ENCODE assay signal across 11 cellular contexts in genomic region chr5:115494570-115495289, GRCh38. TPM values are rescaled to one million over a fixed set of nuclear protein-coding genes. Genes with fewer than 3 reads are reported as not detected.
DNase-seq lines count a peak whose midpoint lies in the region; ATAC-seq, FAIRE-seq and TF ChIP-seq lines count a peak whose summit lies in the region.
"Had no signal": no experiment of that assay in that cellular context is flagged by ENCODE, and none has a peak within 500 bp of the region (broad histone marks: within the 10 kb centered on the region; RNA-seq: fewer than 3 reads in every experiment).

No MANE protein-coding gene starts in this region.

- H3K9me3 ChIP-seq in SK-N-SH = no peaks in the 10 kb centered on the region
- no peaks in the 10 kb centered on the region for H3K9me3 ChIP-seq in Peyer's patch
- no peaks in the 10 kb centered on the region for H3K9me3 ChIP-seq in esophagus squamous epithelium

- no peak overlapping the region for H3K4me3 Mint-ChIP-seq in GM23338
- H3K4me3 Mint-ChIP-seq: immature natural killer cell, nephron progenitor cell had no signal

- no peaks in the 10 kb centered on the region for H3F3A ChIP-seq in GM23338 (replicated peaks; ENCODE audit: low read depth)
- H3F3A ChIP-seq in SK-N-SH (replicated peaks; ENCODE audit: insufficient read depth) = no peaks in the 10 kb centered on the region

- no peak for TF ChIP-seq CTCF in GM23338 (conservative IDR thresholded peaks at IDR 0.05; ENCODE audit: low read depth in 2 of 2)
- TF ChIP-seq CTCF in SK-N-SH (IDR thresholded peaks at IDR 0.05) = no peak
- TF ChIP-seq CTCF in Peyer's patch (IDR thresholded peaks at IDR 0.05) = no peak
- no peak for TF ChIP-seq CTCF in esophagus squamous epithelium (IDR thresholded peaks at IDR 0.05)

- H3K4me1 ChIP-seq in GM23338 (ENCODE audit: insufficient read depth) (peaks cover 11% of the 10 kb centered on the region), SK-N-SH (ENCODE audit: control insufficient read depth in 1 of 2, insufficient read depth in 2 of 2, low read depth in 1 of 2, low read length in 1 of 2) (peaks cover 0 to 3% of the 10 kb centered on the region in 2 experiments; a peak in 1 of 4 replicates), Peyer's patch (no peaks in the 10 kb centered on the region), esophagus squamous epithelium (no peaks in the 10 kb centered on the region)

- peaks cover 14% of the 10 kb centered on the region for H3K4me1 Mint-ChIP-seq in GM23338
- H3K4me1 Mint-ChIP-seq: immature natural killer cell had no signal

- H2AFZ ChIP-seq in GM23338 (peak overlapping the region; percentile 94), SK-N-SH (ENCODE audit: low read depth) (0 out of 2 replicates have a peak overlapping the region, but pooled peaks have one; percentile 25)

- peaks cover 2% of the 10 kb centered on the region for H3K27me3 Mint-ChIP-seq in GM23338 (ENCODE audit: insufficient read depth, low read depth, poor library complexity)

- 45% methylated on average over 6 of the region's 6 CpGs for WGBS in SK-N-SH (ENCODE audit: low lambda C conversion rate)
- WGBS in esophagus squamous epithelium, 2 donors = 57 to 60% methylated on average over 6 of the region's 6 CpGs

- FAIRE-seq in GM18507 (lab: Jason Lieb, UNC) = peak; percentile 54

- H3K9me2 ChIP-seq in GM23338 (ENCODE audit: insufficient read depth) = peaks cover 5% of the 10 kb centered on the region; the same call in 1 of the 2 replicates
- no peaks in the 10 kb centered on the region for H3K9me2 ChIP-seq in SK-N-SH

- H3K4me3 ChIP-seq in GM23338 (no peak overlapping the region), SK-N-SH (ENCODE audit: low read depth in 2 of 2, low read length in 1 of 2) (no peak overlapping the region), Peyer's patch (no peak overlapping the region), esophagus squamous epithelium (no peak overlapping the region)

- no peaks in the 10 kb centered on the region for H3K36me3 Mint-ChIP-seq in GM23338 (ENCODE audit: low read depth)
- H3K36me3 Mint-ChIP-seq: immature natural killer cell had no signal

- H3K79me2 ChIP-seq in GM23338 (replicated peaks; ENCODE audit: insufficient read depth) = no peaks in the 10 kb centered on the region
- H3K79me2 ChIP-seq in SK-N-SH (ENCODE audit: insufficient read depth) = no peaks in the 10 kb centered on the region

- POLR2A ChIA-PET in SK-N-SH (lab: Yijun Ruan, JAX) = no interaction called here

- H3K27me3 ChIP-seq in GM23338 (ENCODE audit: insufficient read depth) = no peaks in the 10 kb centered on the region
- H3K27me3 ChIP-seq in SK-N-SH (ENCODE audit: insufficient read depth) = no peaks in the 10 kb centered on the region
- no peaks in the 10 kb centered on the region for H3K27me3 ChIP-seq in Peyer's patch
- H3K27me3 ChIP-seq in esophagus squamous epithelium = no peaks in the 10 kb centered on the region

- no peak overlapping the region for H3K27ac Mint-ChIP-seq in GM23338
- H3K27ac Mint-ChIP-seq: immature natural killer cell, nephron progenitor cell had no signal

- no peak for TF ChIP-seq EP300 in SK-N-SH (IDR thresholded peaks at IDR 0.05; ENCODE audit: borderline replicate concordance in 1 of 2, low read depth in 1 of 2, low read length in 1 of 2)

- ATAC-seq in GM23338 = no peak; the same call in 2 of the 3 replicates

- TF ChIP-seq POLR2A in Peyer's patch (IDR thresholded peaks at IDR 0.05) (no peak), esophagus squamous epithelium (IDR thresholded peaks at IDR 0.05) (no peak)

- H3K4me2 ChIP-seq in GM23338 = no peak overlapping the region
- no peak overlapping the region for H3K4me2 ChIP-seq in SK-N-SH

- DNase-seq in GM18507 (ENCODE audit: extremely low spot score, insufficient read length, low read depth) (no peak), GM23338 (ENCODE audit: low spot score) (no peak), SK-N-SH (no peak), occipital lobe (lab: John Stamatoyannopoulos, UW) (peak; percentile 11), NCI-H82 treated with DMSO at 0.1 percent for 48 hours (lab: John Stamatoyannopoulos, UW; ENCODE audit: unreplicated experiment) (no peak), Peyer's patch (no peak), esophagus squamous epithelium (lab: John Stamatoyannopoulos, UW) (no peak), ureter (ENCODE audit: low spot score) (no peak)
- DNase-seq: erythroblast, immature natural killer cell, nephron progenitor cell had no signal

- H3K36me3 ChIP-seq in GM23338 (ENCODE audit: insufficient read depth) (no peaks in the 10 kb centered on the region), SK-N-SH (replicated peaks in 1 of 2; ENCODE audit: control insufficient read depth in 1 of 2, insufficient read depth in 2 of 2, low read length in 1 of 2) (no peaks in the 10 kb centered on the region), Peyer's patch (no peaks in the 10 kb centered on the region), esophagus squamous epithelium (no peaks in the 10 kb centered on the region)

- H4K20me1 ChIP-seq in GM23338 (replicated peaks; ENCODE audit: insufficient read depth) = no peaks in the 10 kb centered on the region
- no peaks in the 10 kb centered on the region for H4K20me1 ChIP-seq in SK-N-SH (ENCODE audit: insufficient read depth)

- CTCF ChIA-PET in SK-N-SH (lab: Yijun Ruan, JAX) = interaction anchor here (1.0 kb wide), 1 partner anchor 13 kb away, joined by 4 read pairs; no protein-coding TSS in a partner anchor

- TF ChIP-seq RAD21 in SK-N-SH (IDR thresholded peaks at IDR 0.05; ENCODE audit: low read length) = no peak

- H3K27ac ChIP-seq in GM23338 (ENCODE audit: low read depth) (no peak overlapping the region), SK-N-SH (ENCODE audit: low read depth in 2 of 2, low read length in 1 of 2) (no peak overlapping the region), Peyer's patch (no peak overlapping the region), esophagus squamous epithelium (peak overlapping the region in 1 of 4 donors; percentile 51)

- H3K9ac ChIP-seq in SK-N-SH = no peak overlapping the region

- no peaks in the 10 kb centered on the region; the same call in 2 of the 3 replicates for H3K9me3 Mint-ChIP-seq in GM23338
- H3K9me3 Mint-ChIP-seq: immature natural killer cell, nephron progenitor cell had no signal

- intact Hi-C loops in esophagus squamous epithelium (cut with DNase I) = no loop called here

TF ChIP-seq in GM23338, 12 proteins besides CTCF, POLR2A, EP300 and RAD21 (continues in another document):
- no peak for TF ChIP-seq CREB1 (CRISPR knock-in tag; IDR thresholded peaks at IDR 0.05; ENCODE audit: low read depth)
- no peak for TF ChIP-seq ETS1 (IDR thresholded peaks at IDR 0.05)
- no peak for TF ChIP-seq JUNB (IDR thresholded peaks at IDR 0.05; ENCODE audit: unreplicated experiment)
- no peak for TF ChIP-seq POLR2AphosphoS5 (IDR thresholded peaks at IDR 0.05; ENCODE audit: low read depth)
- TF ChIP-seq EZH2 (IDR thresholded peaks at IDR 0.05; ENCODE audit: low read depth, unreplicated experiment) = no peak
- no peak for TF ChIP-seq NANOG (IDR thresholded peaks at IDR 0.05; ENCODE audit: borderline replicate concordance)

TF ChIP-seq in SK-N-SH, 30 proteins besides CTCF, POLR2A, EP300 and RAD21:
- no peak for TF ChIP-seq POLR2AphosphoS5 (IDR thresholded peaks at IDR 0.05; ENCODE audit: low read depth, low read length)
- TF ChIP-seq FOSL2 (IDR thresholded peaks at IDR 0.05; ENCODE audit: borderline replicate concordance, low read depth) = peak; percentile 53; the same call in 1 of the 2 replicates
- 0 out of 2 replicates have a peak, but pooled peaks have one; percentile 17 for TF ChIP-seq NFIC (IDR thresholded peaks at IDR 0.05; ENCODE audit: borderline replicate concordance)
- no peak for TF ChIP-seq TEAD4 (IDR thresholded peaks at IDR 0.05; ENCODE audit: borderline replicate concordance, insufficient read depth)
- TF ChIP-seq PBX3 (IDR thresholded peaks at IDR 0.05) = no peak
- no peak for TF ChIP-seq FOXJ3 (CRISPR knock-in tag; IDR thresholded peaks at IDR 0.05)
- TF ChIP-seq RXRA (IDR thresholded peaks at IDR 0.05; ENCODE audit: borderline replicate concordance, low read depth) = no peak
- peak; percentile 45 for TF ChIP-seq JUND (IDR thresholded peaks at IDR 0.05)
- no peak for TF ChIP-seq USF1 (IDR thresholded peaks at IDR 0.05; ENCODE audit: borderline replicate concordance, low read depth)
- no peak for TF ChIP-seq TAF1 (IDR thresholded peaks at IDR 0.05; ENCODE audit: borderline replicate concordance, low read depth, low read length)

RNA-seq across cellular contexts. Expression of gene FEM1C, which starts 49.8 kb away (rescaled TPM):
- 21.6 and 22.3 TPM in 2 replicates for total RNA-seq in GM23338 (2014; rRNA removed; shearing (Covaris generic))
- polyA plus RNA-seq in GM23338 (2016; fragmentation: Nextera tagmentation; extraction: Ambion mirVana) (4.5 and 4.7 TPM in 2 replicates), SK-N-SH (2012; rRNA removed) (2.8 and 3.9 TPM in 2 replicates)
- 3.6 and 4.3 TPM in 2 replicates for polyA plus RNA-seq in SK-N-SH (2012; cell fraction: cytosol; rRNA removed)
- polyA plus RNA-seq in SK-N-SH (2012; cell fraction: nucleus; rRNA removed) = 2.9 and 6.4 TPM in 2 replicates
- total RNA-seq in occipital lobe (73.3 TPM), Peyer's patch (10 to 100 TPM; 17.3 to 31.9 (median 28.2) TPM), esophagus squamous epithelium (10 to 100 TPM in 3 of 4 donors, 1 to 10 TPM in 1; 8.2 to 23.1 (median 11.7) TPM), ureter (19.1 TPM)
